ENCODE assay signal across 16 cellular contexts in genomic region chr7:12256025-12256570, GRCh38. TPM values are rescaled to one million over a fixed set of nuclear protein-coding genes. Genes with fewer than 3 reads are reported as not detected.
DNase-seq lines count a peak whose midpoint lies in the region; ATAC-seq and TF ChIP-seq lines count a peak whose summit lies in the region.
"Had no signal": no experiment of that assay in that cellular context is flagged by ENCODE, and none has a peak within 500 bp of the region (broad histone marks: within the 10 kb centered on the region; RNA-seq: fewer than 3 reads in every experiment).

No MANE protein-coding gene starts in this region.

- 36% methylated on average over 3 of the region's 3 CpGs for WGBS in mammary epithelial cell (ENCODE audit: low coverage, missing lambda C conversion rate)

- dilution Hi-C loops in mammary epithelial cell (cut with HindIII; ENCODE audit: low sequenced_read_pairs) = no loop called here

- H3K36me3 ChIP-seq in Karpas-422 (ENCODE audit: insufficient read depth, low read length) (no peaks in the 10 kb centered on the region), mammary epithelial cell (ENCODE audit: insufficient read depth, low read length) (no peaks in the 10 kb centered on the region), WERI-Rb-1 (no peaks in the 10 kb centered on the region)

- H3K9me3 ChIP-seq in Karpas-422 (ENCODE audit: low read length) (no peaks in the 10 kb centered on the region), mammary epithelial cell (replicated peaks; ENCODE audit: insufficient read depth, low read length) (no peaks in the 10 kb centered on the region), WERI-Rb-1 (ENCODE audit: severe bottlenecking) (no peaks in the 10 kb centered on the region)
- H3K9me3 ChIP-seq: SK-N-SH had no signal

- ATAC-seq in HG02763 (IDR thresholded peaks at IDR 0.05; ENCODE audit: unreplicated experiment) = no peak
- ATAC-seq: natural killer cell, sciatic nerve had no signal

- H3K79me2 ChIP-seq in Karpas-422 (ENCODE audit: low read length) = no peaks in the 10 kb centered on the region
- no peaks in the 10 kb centered on the region for H3K79me2 ChIP-seq in mammary epithelial cell (ENCODE audit: insufficient read depth, low read length)

- no peaks in the 10 kb centered on the region for H3K27me3 ChIP-seq in Karpas-422 (ENCODE audit: low read length)
- H3K27me3 ChIP-seq in mammary epithelial cell (ENCODE audit: insufficient read depth, low read length) = no peaks in the 10 kb centered on the region
- no peaks in the 10 kb centered on the region for H3K27me3 ChIP-seq in WERI-Rb-1 (ENCODE audit: insufficient read depth, low read depth, severe bottlenecking)

- intact Hi-C loops in mammary epithelial cell (cut with micrococcal nuclease) = no loop called here

- TF ChIP-seq CTCF in mammary epithelial cell (conservative IDR thresholded peaks at IDR 0.05 in 1 of 2, IDR thresholded peaks at IDR 0.05 in 1 of 2; ENCODE audit: extremely low read depth in 1 of 2, insufficient read depth in 1 of 2, low read depth in 1 of 2, low read length in 2 of 2) (no peak), WERI-Rb-1 (IDR thresholded peaks at IDR 0.05; ENCODE audit: low read depth, low read length) (no peak), GM20000 (IDR thresholded peaks at IDR 0.05; ENCODE audit: extremely low read depth, missing control alignments) (no peak)

- H3K4me2 ChIP-seq in Karpas-422 (ENCODE audit: low read depth, low read length, poor library complexity, severe bottlenecking) (no peak overlapping the region), mammary epithelial cell (ENCODE audit: insufficient read depth, low read depth, low read length) (no peak overlapping the region)
- H3K4me2 ChIP-seq: SK-N-SH had no signal

- in situ Hi-C loops in Caki2 (cut with HindIII; ENCODE audit: low pct_unique_long_range_greater_than_20kb, low sequenced_read_pairs) (no loop called here), mammary epithelial cell (cut with MboI; ENCODE audit: low sequenced_read_pairs in 2 of 2) (no loop called here)

- H2AFZ ChIP-seq in Karpas-422 (ENCODE audit: low read length) = 0 out of 2 replicates have a peak overlapping the region, but pooled peaks have one; percentile 5
- no peak overlapping the region for H2AFZ ChIP-seq in mammary epithelial cell (ENCODE audit: low read depth, low read length)

- no peak overlapping the region for H3K9ac ChIP-seq in Karpas-422 (ENCODE audit: low read length)
- no peak overlapping the region for H3K9ac ChIP-seq in mammary epithelial cell (ENCODE audit: insufficient read depth, low read length)
- H3K9ac ChIP-seq: SK-N-SH had no signal

- peaks cover 6% of the 10 kb centered on the region for H3K4me1 ChIP-seq in Karpas-422 (ENCODE audit: low read length)
- no peaks in the 10 kb centered on the region for H3K4me1 ChIP-seq in mammary epithelial cell (ENCODE audit: insufficient read depth, low read length)

- peak; percentile 16 for DNase-seq in Caki2 (ENCODE audit: low read depth)
- DNase-seq in Karpas-422 = no peak
- DNase-seq in mammary epithelial cell = peak; percentile 40
- peak; percentile 66 for DNase-seq in kidney tubule cell (ENCODE audit: low spot score)
- no peak for DNase-seq in WERI-Rb-1
- DNase-seq in GM20000 (ENCODE audit: low spot score) = no peak
- DNase-seq in HK-2 (ENCODE audit: unreplicated experiment) = no peak
- DNase-seq: activated CD8-positive, alpha-beta memory T cell treated with anti-CD3 and anti-CD28 coated beads, Interleukin-2, amount 50 U/mL, for 48 hours; amniotic stem cell; glutamatergic neuron; natural killer cell; NCI-H2171 treated with DMSO at 0.1 percent for 48 hours; SK-N-SH had no signal

- CTCF ChIA-PET in mammary epithelial cell (lab: Charles Lee; ENCODE audit: low non-redundant PET) = no interaction called here

- no peaks in the 10 kb centered on the region for H4K20me1 ChIP-seq in Karpas-422 (ENCODE audit: insufficient read depth, low read depth, low read length)
- H4K20me1 ChIP-seq in mammary epithelial cell (ENCODE audit: insufficient read depth, low read length) = no peaks in the 10 kb centered on the region

- no peak overlapping the region for H3K27ac ChIP-seq in Karpas-422 (ENCODE audit: low read length)
- H3K27ac ChIP-seq in mammary epithelial cell (ENCODE audit: insufficient read depth, low read depth, low read length) = no peak overlapping the region
- H3K27ac ChIP-seq in WERI-Rb-1 = no peak overlapping the region
- H3K27ac ChIP-seq: VCaP had no signal

- no peak overlapping the region for H3K4me3 ChIP-seq in Karpas-422 (ENCODE audit: low read length)
- no peak overlapping the region for H3K4me3 ChIP-seq in mammary epithelial cell (replicated peaks in 1 of 3; ENCODE audit: insufficient read depth in 1 of 3, low read depth in 2 of 3, low read length in 3 of 3)
- no peak overlapping the region for H3K4me3 ChIP-seq in WERI-Rb-1 (ENCODE audit: low read depth, low read length)

- H3K9me2 ChIP-seq in Karpas-422 (replicated peaks; ENCODE audit: insufficient read depth, low read length) = no peaks in the 10 kb centered on the region
- H3K9me2 ChIP-seq: SK-N-SH had no signal

- no TSS peak for BruUV-seq in mammary epithelial cell (replicated peaks; lab: Mats Ljungman, UMichigan)

RNA-seq across cellular contexts. Expression of gene TMEM106B, which starts 45.0 kb away (rescaled TPM):
- 61.6 and 89.6 TPM in 2 replicates for total RNA-seq in Caki2 (2014; rRNA removed; shearing (Covaris generic); ENCODE audit: low replicate concordance)
- 30.9 and 88.1 TPM in 2 replicates for total RNA-seq in Karpas-422 (2014; rRNA removed; shearing (Covaris generic); ENCODE audit: low replicate concordance)
- total RNA-seq in mammary epithelial cell = 10 to 100 TPM; 33.5 to 75.2 TPM
- polyA plus RNA-seq in mammary epithelial cell = 16.3 TPM
- 9.9 TPM for polyA minus RNA-seq in mammary epithelial cell

Comparison
In these comparisons a context has a peak if more than half of its experiments do, and no peak if none do; other contexts are left out.
1. DNase-seq: peak in Caki2 (single experiment), mammary epithelial cell (single experiment) and kidney tubule cell (single experiment); none in Karpas-422 (single experiment), WERI-Rb-1 (single experiment), GM20000 (single experiment) and HK-2 (single experiment).